In genomic region chr21:29233611-29234540, GRCh38 we compare ENCODE assay signal across 9 cellular contexts.
DNase-seq lines count a peak whose midpoint lies in the region; ATAC-seq and TF ChIP-seq lines count a peak whose summit lies in the region.
"Had no signal": no experiment of that assay in that cellular context is flagged by ENCODE, and none has a peak within 500 bp of the region (broad histone marks: within the 10 kb centered on the region; RNA-seq: fewer than 3 reads in every experiment).

No MANE protein-coding gene starts in this region.

- H3K4me1 ChIP-seq in hepatocyte (ENCODE audit: insufficient read depth) (peaks cover 6% of the 10 kb centered on the region), heart left ventricle (peaks cover 0 to 74% (median 8%) of the 10 kb centered on the region in 12 donors), aorta (ENCODE audit: control insufficient read depth in 1 of 2, insufficient read depth in 2 of 2, low read length in 2 of 2) (peaks cover 0 to 9% of the 10 kb centered on the region in 2 donors)

- H3K79me2 ChIP-seq in hepatocyte = no peaks in the 10 kb centered on the region

- TF ChIP-seq POLR2A in heart left ventricle (IDR thresholded peaks at IDR 0.05) = no peak

- H4K20me1 ChIP-seq in hepatocyte (ENCODE audit: insufficient read depth, poor library complexity, severe bottlenecking) = no peaks in the 10 kb centered on the region

- TF ChIP-seq CTCF in hepatocyte (IDR thresholded peaks at IDR 0.05; ENCODE audit: poor library complexity) (no peak), heart left ventricle (IDR thresholded peaks at IDR 0.05) (no peak)

- no peak overlapping the region for H3K4me2 ChIP-seq in hepatocyte

- H3K4me3 ChIP-seq in hepatocyte (no peak overlapping the region), heart left ventricle (no peak overlapping the region), aorta (ENCODE audit: low read length in 2 of 2) (no peak overlapping the region)
- H3K4me3 ChIP-seq: spleen had no signal

- intact Hi-C loops in heart left ventricle (cut with DNase I) = no loop called here
- intact Hi-C loops in aorta (cut with DNase I) = loop anchor here (10.0 kb wide), 2 partner anchors 49 to 59 kb away; no protein-coding TSS in a partner anchor

- WGBS in hepatocyte (ENCODE audit: low lambda C conversion rate, missing lambda C conversion rate) = 94% methylated on average over 11 of the region's 11 CpGs
- WGBS in heart left ventricle, 4 donors = 89 to 94% (median 92%) methylated on average over 11 of the region's 11 CpGs
- WGBS in aorta, 2 donors = 94 to 95% methylated on average over 11 of the region's 11 CpGs

- ATAC-seq in GM18520 (IDR thresholded peaks at IDR 0.05; ENCODE audit: unreplicated experiment) = peak; percentile 49
- ATAC-seq in GM21529 (IDR thresholded peaks at IDR 0.05; ENCODE audit: unreplicated experiment) = peak; percentile 56
- ATAC-seq in HG03565 (IDR thresholded peaks at IDR 0.05; ENCODE audit: unreplicated experiment) = peak; percentile 58
- no peak for ATAC-seq in heart left ventricle
- no peak for ATAC-seq in aorta (ENCODE audit: low FRiP score)

- H3K9me2 ChIP-seq in hepatocyte (replicated peaks; ENCODE audit: insufficient read depth) = no peaks in the 10 kb centered on the region

- H3K27ac ChIP-seq in hepatocyte (peak overlapping the region; percentile 47), heart left ventricle (peak overlapping the region in 1 of 12 donors; percentile 83), aorta (ENCODE audit: low read depth in 1 of 2, low read length in 2 of 2) (no peak overlapping the region)

- no peak overlapping the region for H2AFZ ChIP-seq in hepatocyte

- DNase-seq in hepatocyte (ENCODE audit: low spot score) = no peak
- no peak for DNase-seq in heart left ventricle
- no peak for DNase-seq in aorta
- no peak for DNase-seq in NCI-H2081 (lab: John Stamatoyannopoulos, UW)
- no peak for DNase-seq in COR-L47 (lab: John Stamatoyannopoulos, UW)
- DNase-seq: spleen had no signal

- H3K36me3 ChIP-seq in hepatocyte (replicated peaks; ENCODE audit: insufficient read depth, low read depth) (no peaks in the 10 kb centered on the region), heart left ventricle (no peaks in the 10 kb centered on the region), aorta (ENCODE audit: control insufficient read depth in 1 of 2, insufficient read depth in 2 of 2, low read length in 1 of 2) (no peaks in the 10 kb centered on the region)
- H3K36me3 ChIP-seq: spleen had no signal

- no peaks in the 10 kb centered on the region for H3K9me3 ChIP-seq in hepatocyte (ENCODE audit: low read depth)
- no peaks in the 10 kb centered on the region for H3K9me3 ChIP-seq in heart left ventricle
- no peaks in the 10 kb centered on the region for H3K9me3 ChIP-seq in aorta (ENCODE audit: control insufficient read depth, low read length)
- H3K9me3 ChIP-seq: spleen had no signal

- H3K27me3 ChIP-seq in hepatocyte (no peaks in the 10 kb centered on the region), heart left ventricle (no peaks in the 10 kb centered on the region), aorta (ENCODE audit: control insufficient read depth in 1 of 2, insufficient read depth in 2 of 2, low read length in 1 of 2) (no peaks in the 10 kb centered on the region)
- H3K27me3 ChIP-seq: spleen had no signal

Comparison
In these comparisons a context has a peak if more than half of its experiments do, and no peak if none do; other contexts are left out.
1. ATAC-seq: peak in GM18520 (single experiment), GM21529 (single experiment) and HG03565 (single experiment); none in heart left ventricle (0 of 4) and aorta (single experiment).
2. intact Hi-C loops: an anchor here in aorta (10.0 kb wide); none called in heart left ventricle.